ENCODE assay signal across 11 cellular contexts in the genomic region with DNA sequence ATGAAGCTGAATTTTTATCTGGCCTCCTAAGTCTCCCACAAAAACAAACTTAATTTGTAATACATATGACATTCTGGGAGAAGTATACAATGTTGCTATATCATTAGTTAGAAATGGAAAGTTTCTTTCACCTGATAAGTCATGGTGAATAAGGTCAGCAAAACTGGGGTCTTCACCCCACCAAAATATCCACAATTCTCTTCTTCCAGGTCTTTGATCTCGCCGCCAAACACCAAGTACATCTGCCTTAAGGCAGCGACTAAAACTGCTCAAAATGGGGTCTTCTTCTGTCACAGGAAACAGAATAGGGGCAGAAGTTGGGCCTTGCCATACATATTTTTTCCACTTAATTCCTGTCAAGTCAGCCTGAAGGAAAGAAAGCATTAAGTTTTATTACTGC. TPM values are rescaled to one million over a fixed set of nuclear protein-coding genes. Genes with fewer than 3 reads are reported as not detected.
DNase-seq lines count a peak whose midpoint lies in the region; ATAC-seq, FAIRE-seq and TF ChIP-seq lines count a peak whose summit lies in the region.
"Had no signal": no experiment of that assay in that cellular context is flagged by ENCODE, and none has a peak within 500 bp of the region (broad histone marks: within the 10 kb centered on the region; RNA-seq: fewer than 3 reads in every experiment).

No MANE protein-coding gene starts in this region.

- H3K4me1 ChIP-seq in heart left ventricle (peaks cover 12 to 58% (median 41%) of the 10 kb centered on the region in 12 donors), astrocyte (ENCODE audit: insufficient read depth, low read length) (peaks cover 11% of the 10 kb centered on the region), right lobe of liver (peaks cover 0 to 65% (median 18%) of the 10 kb centered on the region in 4 donors), upper lobe of left lung (peaks cover 32 to 52% (median 40%) of the 10 kb centered on the region in 4 donors)

- intact Hi-C loops in heart left ventricle (cut with DNase I) = loop anchor here in 5 of 10 donors (10.0 kb wide), 1 partner anchor 648 kb away; no protein-coding TSS in a partner anchor
- intact Hi-C loops in left ventricle myocardium superior (cut with micrococcal nuclease) = loop anchor here (5.0 kb wide), 1 partner anchor 136 kb away; a partner anchor contains a TSS
- intact Hi-C loops in right lobe of liver (cut with DNase I) = no loop called here

- DNase-seq in heart left ventricle (no peak), left ventricle myocardium superior (no peak), astrocyte (ENCODE audit: low read depth) (no peak), right lobe of liver (no peak), upper lobe of left lung (no peak), NCI-H1930 (lab: John Stamatoyannopoulos, UW) (no peak), NCI-H146 (lab: John Stamatoyannopoulos, UW) (no peak)
- no peak for DNase-seq in stimulated activated CD4-positive, alpha-beta T cell treated with anti-CD3 and anti-CD28 coated beads, Interleukin-2, amount 100 ng/mL, for 24 hours
- DNase-seq: activated gamma-delta T cell, NCI-H2107, pancreas had no signal

- peak overlapping the region; percentile 96 for H3K4me3 Mint-ChIP-seq in astrocyte (ENCODE audit: unreplicated experiment)

- 60 to 65% (median 63%) methylated on average over 3 of the region's 3 CpGs for whole genome bisulfite sequencing in heart left ventricle, 4 donors
- 64% methylated on average over 3 of the region's 3 CpGs for WGBS in right lobe of liver (ENCODE audit: insufficient coverage, low coverage, low lambda C conversion rate, missing lambda C conversion rate)
- 60 to 67% methylated on average over 3 of the region's 3 CpGs for whole genome bisulfite sequencing in upper lobe of left lung, 2 donors

- FAIRE-seq in astrocyte (lab: Jason Lieb, UNC) = no peak

- peak overlapping the region in 4 of 12 donors; percentile 19 to 100 (median 100) for H3K27ac ChIP-seq in heart left ventricle
- peak overlapping the region; percentile 12 for H3K27ac ChIP-seq in astrocyte (ENCODE audit: low read depth, low read length)
- H3K27ac ChIP-seq in right lobe of liver = no peak overlapping the region
- H3K27ac ChIP-seq in upper lobe of left lung = peak overlapping the region in 1 of 4 donors; percentile 98
- H3K27ac ChIP-seq: pancreas had no signal

- H4K20me1 ChIP-seq in astrocyte (ENCODE audit: insufficient read depth, low read length) = peaks cover 68% of the 10 kb centered on the region

- no peak for TF ChIP-seq EP300 in upper lobe of left lung (IDR thresholded peaks at IDR 0.05)

- peaks cover 77% of the 10 kb centered on the region for H3K79me2 ChIP-seq in astrocyte (ENCODE audit: insufficient read depth, low read length)

- H3K36me3 ChIP-seq in heart left ventricle (peaks cover 0 to 37% (median 20%) of the 10 kb centered on the region in 9 donors), astrocyte (ENCODE audit: insufficient read depth, low read length) (peaks cover 8% of the 10 kb centered on the region), right lobe of liver (no peaks in the 10 kb centered on the region), upper lobe of left lung (peaks cover 0 to 20% (median 5%) of the 10 kb centered on the region in 4 donors)
- H3K36me3 ChIP-seq: pancreas had no signal

- H3K27me3 Mint-ChIP-seq in astrocyte (ENCODE audit: low read depth, unreplicated experiment) = no peaks in the 10 kb centered on the region

- no peaks in the 10 kb centered on the region for H3K36me3 Mint-ChIP-seq in astrocyte (ENCODE audit: low read depth, unreplicated experiment)

- ATAC-seq in heart left ventricle (no peak), left ventricle myocardium superior (no peak), right lobe of liver (no peak), upper lobe of left lung (ENCODE audit: low FRiP score in 2 of 2) (no peak)
- ATAC-seq: pancreas had no signal

- H3K27me3 ChIP-seq in heart left ventricle (no peaks in the 10 kb centered on the region), astrocyte (ENCODE audit: insufficient read depth, low read length) (no peaks in the 10 kb centered on the region), right lobe of liver (no peaks in the 10 kb centered on the region), upper lobe of left lung (no peaks in the 10 kb centered on the region)
- H3K27me3 ChIP-seq: pancreas had no signal

- peak overlapping the region; percentile 99 for H3K9ac ChIP-seq in astrocyte (ENCODE audit: low read length)

- peak overlapping the region in 9 of 12 donors; percentile 79 to 98 (median 96) for H3K4me3 ChIP-seq in heart left ventricle
- H3K4me3 ChIP-seq in astrocyte (ENCODE audit: insufficient read depth, low read depth, low read length) = peak overlapping the region; percentile 100
- peak overlapping the region in 2 of 3 donors; percentile 1 to 89 for H3K4me3 ChIP-seq in right lobe of liver
- H3K4me3 ChIP-seq in upper lobe of left lung = peak overlapping the region in 3 of 4 donors; percentile 64 to 91 (median 90)

- TF ChIP-seq CTCF in heart left ventricle (IDR thresholded peaks at IDR 0.05) = no peak
- TF ChIP-seq CTCF in astrocyte (IDR thresholded peaks at IDR 0.05; ENCODE audit: insufficient read depth, low read depth, low read length) = no peak
- no peak for TF ChIP-seq CTCF in right lobe of liver (IDR thresholded peaks at IDR 0.05)
- TF ChIP-seq CTCF in upper lobe of left lung (IDR thresholded peaks at IDR 0.05) = no peak

- no peak overlapping the region for H3K27ac Mint-ChIP-seq in astrocyte (ENCODE audit: unreplicated experiment)

- no peak overlapping the region for H2AFZ ChIP-seq in astrocyte (ENCODE audit: low read depth, low read length)

- no peak for TF ChIP-seq POLR2A in heart left ventricle (IDR thresholded peaks at IDR 0.05)
- no peak for TF ChIP-seq POLR2A in right lobe of liver (IDR thresholded peaks at IDR 0.05)
- TF ChIP-seq POLR2A in upper lobe of left lung (IDR thresholded peaks at IDR 0.05) = no peak

- peaks cover 17% of the 10 kb centered on the region for H3K4me1 Mint-ChIP-seq in astrocyte (ENCODE audit: low read depth, unreplicated experiment)

- H3K4me2 ChIP-seq in astrocyte (ENCODE audit: low read length) = peak overlapping the region; percentile 97

- H3K9me3 Mint-ChIP-seq in astrocyte (ENCODE audit: unreplicated experiment) = no peaks in the 10 kb centered on the region

- H3K9me3 ChIP-seq in heart left ventricle = no peaks in the 10 kb centered on the region
- H3K9me3 ChIP-seq in astrocyte (ENCODE audit: insufficient read depth, low read depth, low read length) = no peaks in the 10 kb centered on the region
- no peaks in the 10 kb centered on the region for H3K9me3 ChIP-seq in right lobe of liver
- H3K9me3 ChIP-seq in upper lobe of left lung = no peaks in the 10 kb centered on the region
- H3K9me3 ChIP-seq: pancreas had no signal

RNA-seq across cellular contexts. Expression of a gene that starts 2.1 kb away (rescaled TPM):
- 10 to 100 TPM; 23.3 to 59.1 (median 40.2) TPM for total RNA-seq in heart left ventricle
- polyA plus RNA-seq in heart left ventricle = 1 to 10 TPM; 5.6 to 9.8 TPM
- total RNA-seq in left ventricle myocardium superior = 25.7 TPM
- total RNA-seq in astrocyte = 49.3 and 55.0 TPM in 2 replicates
- 10 to 100 TPM; 22.9 to 36.3 (median 32.5) TPM for total RNA-seq in right lobe of liver
- 100 to 1,000 TPM in 2 of 6 donors, 10 to 100 TPM in 4; 52.7 to 109 (median 71.3) TPM for total RNA-seq in upper lobe of left lung

Comparison
In these comparisons a context has a peak if more than half of its experiments do, and no peak if none do; other contexts are left out.
1. H3K4me3 ChIP-seq: peak in every context shown above with its lines; median percentile 100 in astrocyte; 96 in heart left ventricle; 90 in upper lobe of left lung; 45 in right lobe of liver.